ENCODE assay signal across 11 cellular contexts in the genomic region with DNA sequence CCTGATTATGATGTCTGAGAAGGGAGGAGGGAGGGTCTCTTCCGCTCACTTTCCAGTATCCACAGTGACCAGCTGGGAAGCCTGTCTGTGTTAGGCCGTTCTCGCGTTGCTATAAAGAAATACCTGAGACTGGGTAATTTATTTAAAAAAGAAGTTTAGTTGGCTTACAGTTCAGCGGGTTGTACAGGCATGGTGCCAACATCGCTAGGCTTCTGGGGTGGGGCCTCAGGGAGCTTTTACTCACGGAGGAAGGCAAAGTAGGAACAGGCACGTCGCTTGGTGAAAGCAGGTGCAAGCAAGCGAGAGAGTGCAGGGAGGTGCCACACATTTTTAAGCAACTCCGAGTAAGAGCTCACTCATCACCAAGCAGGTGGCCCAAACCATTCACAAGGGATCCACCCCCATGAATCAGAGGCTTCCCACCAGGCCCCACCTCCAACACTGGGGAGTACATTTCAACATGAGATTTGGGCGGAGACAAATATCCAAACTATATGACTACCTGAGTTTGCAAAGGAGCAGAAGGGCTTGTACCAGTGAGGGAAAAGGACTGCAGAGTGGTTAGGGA.
DNase-seq lines count a peak whose midpoint lies in the region; ATAC-seq and TF ChIP-seq lines count a peak whose summit lies in the region.
"Had no signal": no experiment of that assay in that cellular context is flagged by ENCODE, and none has a peak within 500 bp of the region (broad histone marks: within the 10 kb centered on the region; RNA-seq: fewer than 3 reads in every experiment).

No MANE protein-coding gene starts in this region.

- peaks cover 66% of the 10 kb centered on the region for H3K4me1 ChIP-seq in body of pancreas

- TF ChIP-seq POLR2A in body of pancreas (IDR thresholded peaks at IDR 0.05) (no peak), GM18505 (IDR thresholded peaks at IDR 0.05; ENCODE audit: borderline replicate concordance, extremely low read depth, insufficient read depth, insufficient read length) (no peak)

- H3K36me3 Mint-ChIP-seq in activated CD4-positive, alpha-beta T cell treated with anti-CD3 and anti-CD28 coated beads for 36 hours (ENCODE audit: low read depth) = no peaks in the 10 kb centered on the region

- no peaks in the 10 kb centered on the region for H3K27me3 Mint-ChIP-seq in activated CD4-positive, alpha-beta T cell treated with anti-CD3 and anti-CD28 coated beads for 36 hours

- no peaks in the 10 kb centered on the region for H3K27me3 ChIP-seq in body of pancreas
- H3K27me3 ChIP-seq: suprapubic skin had no signal

- WGBS in body of pancreas, 2 donors = 81 to 93% methylated on average over 12 of the region's 12 CpGs

- no peak overlapping the region for H3K4me3 Mint-ChIP-seq in activated CD4-positive, alpha-beta T cell treated with anti-CD3 and anti-CD28 coated beads for 36 hours

- peak; percentile 67 for DNase-seq in activated CD4-positive, alpha-beta T cell treated with anti-CD3 and anti-CD28 coated beads for 36 hours
- DNase-seq in activated CD4-positive, alpha-beta T cell treated with anti-CD3 and anti-CD28 coated beads, Interleukin-2, amount 50 U/mL, for 4 hours = no peak
- DNase-seq in MV-4-11 (lab: John Stamatoyannopoulos, UW) (peak; percentile 15), body of pancreas (no peak), posterior vena cava (ENCODE audit: low spot score) (peak; percentile 46), SHP77 (lab: John Stamatoyannopoulos, UW) (no peak)
- DNase-seq: NCI-H1105 treated with DMSO at 0.1 percent for 48 hours; stimulated activated CD4-positive, alpha-beta T cell treated with anti-CD3 and anti-CD28 coated beads, Interleukin-2, amount 100 ng/mL, for 48 hours had no signal

- intact Hi-C loops in activated CD4-positive, alpha-beta T cell treated with anti-CD3 and anti-CD28 coated beads for 36 hours (cut with DNase I, micrococcal nuclease) = loop anchor here in 1 of 2 experiments (5.0 kb wide), 1 partner anchor 165 kb away; no protein-coding TSS in a partner anchor
- intact Hi-C loops in body of pancreas (cut with DNase I) = loop anchor here (10.0 kb wide), 1 partner anchor 137 kb away; a partner anchor contains a TSS
- intact Hi-C loops in posterior vena cava (cut with DNase I) = no loop called here

- POLR2A ChIA-PET in activated CD4-positive, alpha-beta T cell treated with anti-CD3 and anti-CD28 coated beads for 36 hours (lab: Charles Lee) = no interaction called here

- H3K27ac ChIP-seq in body of pancreas = peak overlapping the region in 3 of 4 donors; percentile 45 to 60 (median 46)

- H3K4me3 ChIP-seq in body of pancreas = no peak overlapping the region
- H3K4me3 ChIP-seq: suprapubic skin had no signal

- no peaks in the 10 kb centered on the region for H3K9me3 Mint-ChIP-seq in activated CD4-positive, alpha-beta T cell treated with anti-CD3 and anti-CD28 coated beads for 36 hours (ENCODE audit: low read depth)

- peaks cover 51% of the 10 kb centered on the region for H3K4me1 Mint-ChIP-seq in activated CD4-positive, alpha-beta T cell treated with anti-CD3 and anti-CD28 coated beads for 36 hours

- CTCF ChIA-PET in activated CD4-positive, alpha-beta T cell treated with anti-CD3 and anti-CD28 coated beads for 36 hours (lab: Charles Lee) = interaction anchor here (0.6 to 0.8 kb wide), 3 partner anchors 51 to 137 kb away, joined by 3 to 5 read pairs (median 3); no protein-coding TSS in a partner anchor

- peak; percentile 48 for ATAC-seq in activated CD4-positive, alpha-beta T cell treated with anti-CD3 and anti-CD28 coated beads for 36 hours
- ATAC-seq in body of pancreas (no peak), GM18505 (IDR thresholded peaks at IDR 0.05; ENCODE audit: unreplicated experiment) (no peak), GM19455 (IDR thresholded peaks at IDR 0.05; ENCODE audit: unreplicated experiment) (no peak)

- TF ChIP-seq CTCF in body of pancreas (IDR thresholded peaks at IDR 0.05) = no peak

- no peaks in the 10 kb centered on the region for H3K9me3 ChIP-seq in body of pancreas
- H3K9me3 ChIP-seq: suprapubic skin had no signal

- no peaks in the 10 kb centered on the region for H3K36me3 ChIP-seq in body of pancreas (replicated peaks in 1 of 2; ENCODE audit: insufficient read depth in 1 of 2, low read depth in 2 of 2)
- H3K36me3 ChIP-seq: suprapubic skin had no signal

- peak overlapping the region; percentile 58 for H3K27ac Mint-ChIP-seq in activated CD4-positive, alpha-beta T cell treated with anti-CD3 and anti-CD28 coated beads for 36 hours

Comparison
In these comparisons a context has a peak if more than half of its experiments do, and no peak if none do; other contexts are left out.
1. DNase-seq: peak in activated CD4-positive, alpha-beta T cell treated with anti-CD3 and anti-CD28 coated beads for 36 hours (single experiment), MV-4-11 (single experiment) and posterior vena cava (single experiment); none in activated CD4-positive, alpha-beta T cell treated with anti-CD3 and anti-CD28 coated beads, Interleukin-2, amount 50 U/mL, for 4 hours (0 of 2), body of pancreas (0 of 4) and SHP77 (0 of 2).